28 cellular contexts compared by ENCODE assay signal in the genomic region with DNA sequence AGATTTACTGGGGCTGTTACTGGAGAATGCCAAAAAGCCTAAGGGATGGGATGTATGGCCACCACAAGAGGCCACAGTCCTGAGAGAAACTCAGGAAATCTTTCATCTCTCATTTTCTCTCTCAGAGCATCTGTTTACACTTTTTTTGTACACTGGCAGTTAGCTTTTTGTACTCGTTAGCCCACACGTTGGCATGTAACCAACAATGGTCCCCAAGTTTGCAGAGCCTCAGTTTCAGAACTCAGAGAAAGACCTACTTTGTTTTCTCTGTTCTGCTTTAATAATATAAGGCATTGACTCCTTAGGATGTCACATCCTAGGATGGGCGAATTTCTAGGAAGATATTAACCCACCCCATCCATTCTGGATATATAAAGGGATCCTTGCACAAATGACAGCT.
"Had no signal": no experiment of that assay in that cellular context is flagged by ENCODE, and none has a peak within 500 bp of the region (broad histone marks: within the 10 kb centered on the region; RNA-seq: fewer than 3 reads in every experiment).

No MANE protein-coding gene starts in this region.

- H3K9me3 Mint-ChIP-seq: immature natural killer cell; memory B cell; natural killer cell; stimulated activated naive CD8-positive, alpha-beta T cell treated with anti-CD3 and anti-CD28 coated beads, Interleukin-15, amount 100 ng/mL, for 72 hours had no signal

- H3K9me3 ChIP-seq: gastrocnemius medialis, heart right ventricle, ovary, psoas muscle, sigmoid colon, spleen, suprapubic skin, transverse colon, upper lobe of right lung, vagina had no signal

- H3K4me3 ChIP-seq: dorsolateral prefrontal cortex, gastrocnemius medialis, heart right ventricle, lung, ovary, psoas muscle, sigmoid colon, spleen, suprapubic skin, transverse colon, upper lobe of right lung, vagina had no signal

- H3K27me3 Mint-ChIP-seq: stimulated activated naive CD8-positive, alpha-beta T cell treated with anti-CD3 and anti-CD28 coated beads, Interleukin-15, amount 100 ng/mL, for 72 hours had no signal

- H3K4me1 ChIP-seq: gastrocnemius medialis, heart right ventricle, psoas muscle, spleen, upper lobe of right lung, vagina had no signal

- DNase-seq: dorsolateral prefrontal cortex; effector CD4-positive, alpha-beta T cell; gastrocnemius medialis; heart right ventricle; hypothalamus; immature natural killer cell; islet precursor cell; kidney glomerular epithelial cell; left ventricle myocardium superior; natural killer cell; occipital lobe; ovary; posterior cingulate gyrus; psoas muscle; right cardiac atrium; sigmoid colon; spleen; stimulated activated CD4-positive, alpha-beta T cell treated with anti-CD3 and anti-CD28 coated beads, Interleukin-15, amount 100 ng/mL, for 24 hours; stimulated activated CD4-positive, alpha-beta T cell treated with anti-CD3 and anti-CD28 coated beads, Interleukin-4, amount 100 ng/mL, for 1 hour; stimulated activated CD8-positive, alpha-beta memory T cell treated with anti-CD3 and anti-CD28 coated beads, Interleukin-4, amount 100 ng/mL, for 48 hours; stimulated activated naive CD4-positive, alpha-beta T cell; stimulated activated naive CD8-positive, alpha-beta T cell treated with anti-CD3 and anti-CD28 coated beads, Interleukin-15, amount 100 ng/mL, for 72 hours; transverse colon; upper lobe of right lung had no signal

- H3K36me3 Mint-ChIP-seq: immature natural killer cell, memory B cell, natural killer cell had no signal

- H3K4me3 Mint-ChIP-seq: immature natural killer cell; memory B cell; natural killer cell; stimulated activated naive CD8-positive, alpha-beta T cell treated with anti-CD3 and anti-CD28 coated beads, Interleukin-15, amount 100 ng/mL, for 72 hours had no signal

- H3K27me3 ChIP-seq: dorsolateral prefrontal cortex, gastrocnemius medialis, heart right ventricle, ovary, sigmoid colon, spleen, suprapubic skin, transverse colon, upper lobe of right lung, vagina had no signal

- H3K4me1 Mint-ChIP-seq: immature natural killer cell; memory B cell; natural killer cell; stimulated activated naive CD8-positive, alpha-beta T cell treated with anti-CD3 and anti-CD28 coated beads, Interleukin-15, amount 100 ng/mL, for 72 hours had no signal

- H3K36me3 ChIP-seq: gastrocnemius medialis, heart right ventricle, ovary, sigmoid colon, spleen, suprapubic skin, transverse colon, upper lobe of right lung, vagina had no signal

- H3K27ac Mint-ChIP-seq: immature natural killer cell; memory B cell; natural killer cell; stimulated activated naive CD8-positive, alpha-beta T cell treated with anti-CD3 and anti-CD28 coated beads, Interleukin-15, amount 100 ng/mL, for 72 hours had no signal
